In the genomic region with DNA sequence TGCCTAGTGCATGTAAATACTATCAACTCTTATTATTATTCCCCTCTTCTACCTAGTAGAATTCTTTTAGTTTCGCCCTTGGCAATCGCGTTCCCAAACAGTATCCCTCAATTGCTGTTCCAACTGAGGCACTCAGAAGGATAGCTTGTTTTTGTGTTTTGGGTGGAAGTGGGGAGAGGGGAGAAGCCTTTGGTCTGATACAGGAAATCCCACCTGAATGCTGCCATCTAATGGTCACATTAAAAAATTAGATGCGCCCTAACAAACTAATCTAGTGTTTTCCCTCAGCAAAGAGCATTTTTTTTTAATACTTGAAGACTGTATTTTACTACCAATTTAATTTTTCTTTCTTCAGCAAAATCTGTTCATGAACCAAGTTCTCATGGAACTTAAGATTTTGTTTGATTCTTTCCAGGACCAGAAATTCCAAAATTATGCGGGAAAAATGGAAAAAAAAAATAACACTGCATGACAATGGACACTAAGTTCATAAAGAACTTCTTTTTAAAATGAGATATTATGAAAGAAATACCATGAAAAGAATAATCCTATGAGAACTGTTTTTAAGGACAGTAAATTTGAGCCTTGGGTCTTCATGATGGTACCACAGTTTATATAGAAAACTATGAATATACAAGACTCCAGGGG, we compare ENCODE assay signal across 9 cellular contexts. TPM values are rescaled to one million over a fixed set of nuclear protein-coding genes. Genes with fewer than 3 reads are reported as not detected.
A peak's percentile ranks its signal among the peaks of the same experiment; 100 is the strongest.
DNase-seq lines count a peak whose midpoint lies in the region; ATAC-seq, FAIRE-seq and TF ChIP-seq lines count a peak whose summit lies in the region.
"Had no signal": no experiment of that assay in that cellular context is flagged by ENCODE, and none has a peak within 500 bp of the region (broad histone marks: within the 10 kb centered on the region; RNA-seq: fewer than 3 reads in every experiment).

No MANE protein-coding gene starts in this region.

- no peak overlapping the region for H3K4me3 Mint-ChIP-seq in stimulated activated memory B cell treated with anti-CD40 and anti-IgM and Interleukin-4, amounts not matched to agents 10 μg/mL and 1 μg/mL and 100 μg/mL, for 72 hours

- H3K36me3 ChIP-seq in BJ (ENCODE audit: control insufficient read depth, insufficient read depth, low read length) = no peaks in the 10 kb centered on the region
- peaks cover 14% of the 10 kb centered on the region for H3K36me3 ChIP-seq in H7 (replicated peaks; ENCODE audit: control insufficient read depth, insufficient read depth, low read length)
- H3K36me3 ChIP-seq in small intestine (ENCODE audit: control insufficient read depth in 2 of 2, insufficient read depth in 2 of 2, low read length in 2 of 2) = no peaks in the 10 kb centered on the region

- no peaks in the 10 kb centered on the region for H3K9me3 ChIP-seq in small intestine (ENCODE audit: control insufficient read depth, low read depth)

- CTCF ChIA-PET in BJ (lab: Yijun Ruan, JAX) = interaction anchor here (0.6 to 2.1 kb wide), 12 partner anchors 9 to 321 kb away, joined by 3 to 11 read pairs (median 3); no protein-coding TSS in a partner anchor

- H3K27ac Mint-ChIP-seq in stimulated activated memory B cell treated with anti-CD40 and anti-IgM and Interleukin-4, amounts not matched to agents 10 μg/mL and 1 μg/mL and 100 μg/mL, for 72 hours = no peak overlapping the region

- ATAC-seq in HG03460 (IDR thresholded peaks at IDR 0.05; ENCODE audit: unreplicated experiment) = no peak
- ATAC-seq in stimulated activated memory B cell treated with anti-CD40 and anti-IgM and Interleukin-4, amounts not matched to agents 10 μg/mL and 1 μg/mL and 100 μg/mL, for 72 hours = no peak

- H3K27me3 Mint-ChIP-seq in stimulated activated memory B cell treated with anti-CD40 and anti-IgM and Interleukin-4, amounts not matched to agents 10 μg/mL and 1 μg/mL and 100 μg/mL, for 72 hours = no peaks in the 10 kb centered on the region

- no peak overlapping the region for H3K4me3 ChIP-seq in BJ (ENCODE audit: low read depth, low read length)
- no peak overlapping the region for H3K4me3 ChIP-seq in H7 (ENCODE audit: insufficient read depth, low read depth, low read length)
- H3K4me3 ChIP-seq in small intestine (ENCODE audit: low read depth in 1 of 2, low read length in 2 of 2) = no peak overlapping the region

- TF ChIP-seq CTCF in BJ (IDR thresholded peaks at IDR 0.05; ENCODE audit: insufficient read depth, low read depth, low read length) = peak; percentile 59

- no peaks in the 10 kb centered on the region for H3K36me3 Mint-ChIP-seq in stimulated activated memory B cell treated with anti-CD40 and anti-IgM and Interleukin-4, amounts not matched to agents 10 μg/mL and 1 μg/mL and 100 μg/mL, for 72 hours

- FAIRE-seq in small intestine (lab: Jason Lieb, UNC) = peak; percentile 19

- WGBS in small intestine, 3 donors = 51 to 59% (median 56%) methylated on average over 5 of the region's 5 CpGs

- no peaks in the 10 kb centered on the region for H3K4me1 ChIP-seq in small intestine (ENCODE audit: control insufficient read depth in 2 of 2, insufficient read depth in 1 of 2, low read depth in 1 of 2, low read length in 1 of 2)

- DNase-seq in BJ (ENCODE audit: low read depth) = no peak
- DNase-seq in H7 = peak; percentile 74
- DNase-seq in RKO (ENCODE audit: low spot score) = peak; percentile 53
- peak; percentile 16 for DNase-seq in fibroblast of the conjunctiva (ENCODE audit: low read depth)
- peak; percentile 25 for DNase-seq in small intestine
- no peak for DNase-seq in activated CD4-positive, alpha-beta T cell treated with anti-CD3 and anti-CD28 coated beads for 4 hours

- POLR2A ChIA-PET in BJ (lab: Charles Lee) = interaction anchor here (0.6 kb wide), 1 partner anchor 264 kb away, joined by 3 read pairs; no protein-coding TSS in a partner anchor

- no peaks in the 10 kb centered on the region for H3K4me1 Mint-ChIP-seq in stimulated activated memory B cell treated with anti-CD40 and anti-IgM and Interleukin-4, amounts not matched to agents 10 μg/mL and 1 μg/mL and 100 μg/mL, for 72 hours

- no peaks in the 10 kb centered on the region for H3K9me3 Mint-ChIP-seq in stimulated activated memory B cell treated with anti-CD40 and anti-IgM and Interleukin-4, amounts not matched to agents 10 μg/mL and 1 μg/mL and 100 μg/mL, for 72 hours

- H3K27me3 ChIP-seq in BJ (ENCODE audit: control insufficient read depth, insufficient read depth, low read length) (no peaks in the 10 kb centered on the region), H7 (ENCODE audit: control insufficient read depth, insufficient read depth, low read length) (no peaks in the 10 kb centered on the region), small intestine (ENCODE audit: control insufficient read depth in 2 of 2, insufficient read depth in 2 of 2, low read length in 2 of 2) (no peaks in the 10 kb centered on the region)

- no peak overlapping the region for H3K27ac ChIP-seq in small intestine (ENCODE audit: low read depth in 1 of 2, low read length in 1 of 2)
- H3K27ac ChIP-seq: HL-60 had no signal

RNA-seq across cellular contexts. Expression of gene GLDC, which starts 22.2 kb away (rescaled TPM):
- polyA plus RNA-seq in BJ (2011; rRNA removed) (0.28 and 0.44 TPM in 2 replicates), small intestine (under 1 TPM in 2 of 3 donors, not detected in 1; 0.63 to 0.81 TPM)
- 0.15 TPM in 1 of 2 replicates, not detected in the other for polyA minus RNA-seq in BJ (2011; rRNA and poly(A)+ RNA removed)
- 66.8 and 76.7 TPM in 2 replicates for total RNA-seq in H7 (2014; rRNA removed; shearing (Covaris generic))

Comparison
In these comparisons a context has a peak if more than half of its experiments do, and no peak if none do; other contexts are left out.
1. DNase-seq: peak in H7 (single experiment), RKO (single experiment), fibroblast of the conjunctiva (single experiment) and small intestine (single experiment); none in BJ (single experiment) and activated CD4-positive, alpha-beta T cell treated with anti-CD3 and anti-CD28 coated beads for 4 hours (0 of 2).